ENCODE assay signal across 8 cellular contexts in genomic region chr20:45415822-45416637, GRCh38. TPM values are rescaled to one million over a fixed set of nuclear protein-coding genes. Genes with fewer than 3 reads are reported as not detected.
DNase-seq lines count a peak whose midpoint lies in the region; ATAC-seq, FAIRE-seq and TF ChIP-seq lines count a peak whose summit lies in the region.

TSS of gene PIGT (plus strand) at chr20:45416141. CDS start at chr20:45416157, 16 bp downstream.

- TF ChIP-seq EP300 in upper lobe of left lung (IDR thresholded peaks at IDR 0.05) = peak in 1 of 4 donors; percentile 21

- FAIRE-seq in GM12891 (lab: Jason Lieb, UNC) = peak; percentile 89

- peaks cover 18% of the 10 kb centered on the region for H3K4me1 Mint-ChIP-seq in progenitor cell of endocrine pancreas (ENCODE audit: low read depth)

- H3K4me3 ChIP-seq in heart right ventricle = peak within 1 kb of the TSS; percentile 60 to 98 (median 91)
- peak within 1 kb of the TSS; percentile 71 to 94 (median 87) for H3K4me3 ChIP-seq in upper lobe of left lung

- ATAC-seq in HG02763 (IDR thresholded peaks at IDR 0.05; ENCODE audit: unreplicated experiment) (peak; percentile 61), heart right ventricle (peak; percentile 63 to 93 (median 84)), upper lobe of left lung (ENCODE audit: low FRiP score in 2 of 2) (peak; percentile 93 to 95)

- H3K36me3 ChIP-seq in heart right ventricle = peaks cover 0 to 55% (median 20%) of the 10 kb centered on the region in 9 donors
- H3K36me3 ChIP-seq in upper lobe of left lung = peaks cover 14 to 38% (median 22%) of the 10 kb centered on the region in 4 donors

- H3K27me3 Mint-ChIP-seq in progenitor cell of endocrine pancreas = no peaks in the 10 kb centered on the region

- H3K4me1 ChIP-seq in heart right ventricle (peaks cover 0 to 65% (median 46%) of the 10 kb centered on the region in 9 donors), upper lobe of left lung (peaks cover 20 to 33% (median 25%) of the 10 kb centered on the region in 4 donors)

- TF ChIP-seq POLR2A in GM12891 (IDR thresholded peaks at IDR 0.05; ENCODE audit: low read depth, low read length) (peak; percentile 92), upper lobe of left lung (IDR thresholded peaks at IDR 0.05) (peak; percentile 73 to 92 (median 84))

- intact Hi-C loops in heart right ventricle (cut with DNase I) = loop anchor here in 2 of 10 donors (5.0 kb wide), 2 partner anchors 44 to 54 kb away; partner anchors contain the start of gene SYS1 (in 1 of the 2)

- peak within 1 kb of the TSS; percentile 92 for H3K27ac Mint-ChIP-seq in progenitor cell of endocrine pancreas

- peak within 1 kb of the TSS; percentile 38 for H3K27ac ChIP-seq in adipose tissue (ENCODE audit: low read depth, low read length)
- peak within 1 kb of the TSS; percentile 55 to 92 (median 83) for H3K27ac ChIP-seq in heart right ventricle
- peak within 1 kb of the TSS; percentile 80 to 91 (median 88) for H3K27ac ChIP-seq in upper lobe of left lung

- peak; percentile 70 for DNase-seq in GM12891 (ENCODE audit: insufficient read length, low spot score)
- peak; percentile 94 for DNase-seq in NCI-H146 (lab: John Stamatoyannopoulos, UW)
- peak; percentile 76 to 90 (median 87) for DNase-seq in T-helper 1 cell
- DNase-seq in heart right ventricle = peak; percentile 84 to 89
- peak; percentile 54 for DNase-seq in progenitor cell of endocrine pancreas (ENCODE audit: low spot score, unreplicated experiment)
- DNase-seq in upper lobe of left lung = peak; percentile 91 to 92

- H3K9me3 Mint-ChIP-seq in progenitor cell of endocrine pancreas (ENCODE audit: low read depth) = no peaks in the 10 kb centered on the region

- WGBS in adipose tissue, 3 donors = 0% methylated on average over 50 to 52 of the region's 52 CpGs
- 0% methylated on average over 52 of the region's 52 CpGs for WGBS in heart right ventricle, 2 donors
- 1 to 3% methylated on average over 9 to 46 of the region's 52 CpGs for WGBS in upper lobe of left lung, 2 donors

- H3K36me3 Mint-ChIP-seq in progenitor cell of endocrine pancreas (ENCODE audit: insufficient read depth) = peaks cover 9% of the 10 kb centered on the region

- peak within 1 kb of the TSS; percentile 97 for H3K4me3 Mint-ChIP-seq in progenitor cell of endocrine pancreas (ENCODE audit: low read depth)

- no peaks in the 10 kb centered on the region for H3K27me3 ChIP-seq in heart right ventricle
- no peaks in the 10 kb centered on the region for H3K27me3 ChIP-seq in upper lobe of left lung

- TF ChIP-seq CTCF in heart right ventricle (IDR thresholded peaks at IDR 0.05) (no peak), progenitor cell of endocrine pancreas (IDR thresholded peaks at IDR 0.05; ENCODE audit: unreplicated experiment) (no peak), upper lobe of left lung (IDR thresholded peaks at IDR 0.05) (peak in 2 of 6 experiments; percentile 3 to 23)

- H3K9me3 ChIP-seq in heart right ventricle (no peaks in the 10 kb centered on the region), upper lobe of left lung (no peaks in the 10 kb centered on the region)

TF ChIP-seq in GM12891, 5 proteins besides CTCF, POLR2A, EP300 and RAD21:
- no peak for TF ChIP-seq PAX5 (IDR thresholded peaks at IDR 0.05; ENCODE audit: insufficient read depth, low read length, severe bottlenecking)
- peak; percentile 86 for TF ChIP-seq POLR2AphosphoS5 (IDR thresholded peaks at IDR 0.05; ENCODE audit: low read depth, low read length)
- peak; percentile 40 for TF ChIP-seq SPI1 (IDR thresholded peaks at IDR 0.05; ENCODE audit: low read depth, low read length)
- TF ChIP-seq TAF1 (IDR thresholded peaks at IDR 0.05; ENCODE audit: low read depth, low read length) = peak; percentile 65
- TF ChIP-seq POU2F2 (IDR thresholded peaks at IDR 0.05; ENCODE audit: low read depth, low read length) = no peak

RNA-seq across cellular contexts. Expression of gene PIGT, which starts in this region (rescaled TPM):
- 26.8 TPM for polyA plus RNA-seq in GM12891 (2012; ENCODE audit: low read depth, missing spikeins)
- polyA plus RNA-seq in adipose tissue (10 to 100 TPM; 45.9 to 73.5 (median 62.2) TPM), heart right ventricle (100 to 1,000 TPM in 1 of 2 donors, 10 to 100 TPM in 1; 72.9 to 155 TPM)
- total RNA-seq in heart right ventricle (100 to 1,000 TPM; 130 to 221 (median 144) TPM), progenitor cell of endocrine pancreas (85.1 and 87.7 TPM in 2 replicates), upper lobe of left lung (10 to 100 TPM; 49.9 to 86.3 (median 63.0) TPM)

Comparison
In these comparisons a context has a peak if more than half of its experiments do, and no peak if none do; other contexts are left out.
1. Peak in every context shown above with its lines: DNase-seq, ATAC-seq, H3K4me3 ChIP-seq and H3K27ac ChIP-seq.
2. H3K27ac ChIP-seq: peak in every context shown above with its lines; median percentile 88 in upper lobe of left lung; 83 in heart right ventricle; 38 in adipose tissue.